Comparison of ENCODE assay signal across 8 cellular contexts in the genomic region with DNA sequence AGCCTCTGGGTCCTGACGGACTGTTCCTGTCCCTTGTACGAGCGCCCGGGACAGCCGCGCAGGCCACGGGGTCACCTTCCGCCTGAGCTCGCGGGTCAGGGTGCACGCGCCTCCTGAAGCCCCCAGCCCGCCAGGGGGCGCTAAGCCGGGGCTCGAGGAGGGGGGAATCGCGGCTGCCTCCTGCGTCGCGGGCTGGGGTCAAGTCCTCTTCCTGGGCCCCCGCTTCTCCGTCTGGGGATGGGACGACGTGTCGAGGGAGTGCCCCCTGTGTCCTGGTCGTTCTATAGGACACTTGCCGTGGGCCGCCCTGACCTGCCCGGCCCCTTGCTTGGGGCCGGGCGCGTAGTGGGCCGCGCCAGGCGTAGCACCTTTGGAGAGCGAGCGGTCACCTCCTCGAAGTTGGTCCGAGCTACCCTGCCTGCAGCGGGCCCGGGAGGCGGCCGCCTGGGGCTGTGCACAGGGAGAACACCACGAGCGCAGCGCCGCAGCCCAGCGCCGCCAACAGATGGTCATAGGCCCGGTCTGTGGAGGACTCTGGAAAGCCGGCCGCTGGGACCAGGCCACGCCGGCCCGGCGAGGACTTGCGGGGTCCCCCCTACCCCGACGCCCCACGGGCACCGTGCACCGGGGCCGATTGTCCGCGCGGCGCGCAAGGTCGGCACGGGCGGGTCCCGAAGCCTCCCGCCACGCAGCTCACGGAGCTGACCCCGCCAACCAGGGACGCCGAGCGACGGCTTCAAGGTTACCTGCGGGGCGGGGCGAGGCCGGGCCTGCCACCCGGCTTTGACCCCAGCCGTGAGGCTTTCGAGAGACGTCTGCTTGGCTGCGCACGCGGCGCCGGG. TPM values are rescaled to one million over a fixed set of nuclear protein-coding genes. Genes with fewer than 3 reads are reported as not detected.
DNase-seq lines count a peak whose midpoint lies in the region; ATAC-seq and TF ChIP-seq lines count a peak whose summit lies in the region.

No MANE protein-coding gene starts in this region.

- H3K4me3 ChIP-seq in gastroesophageal sphincter: peak overlapping the region; percentile 25 to 64

- peaks cover 68% of the 10 kb centered on the region for H3K27me3 ChIP-seq in gastroesophageal sphincter

- POLR2A ChIA-PET in RWPE1 (lab: Yijun Ruan, JAX; ENCODE audit: low non-redundant PET): no interaction called here

- CTCF ChIA-PET in RWPE1 (lab: Yijun Ruan, JAX): interaction anchor here (0.5 to 5.3 kb wide), 22 partner anchors 10 to 822 kb away, joined by 3 to 87 read pairs (median 4); no protein-coding TSS in a partner anchor

- peak; percentile 91 for DNase-seq in DMS53 treated with DMSO at 0.1 percent for 48 hours (lab: John Stamatoyannopoulos, UW; ENCODE audit: unreplicated experiment)
- DNase-seq in HUDEP-2 (lab: John Stamatoyannopoulos, UW; ENCODE audit: unreplicated experiment in 76 of 76): peak in 53 of 76 experiments; percentile 1 to 64 (median 35)
- DNase-seq in RWPE1 (ENCODE audit: low spot score): peak; percentile 55
- peak; percentile 92 for DNase-seq in activated effector memory CD4-positive, alpha-beta T cell treated with anti-CD3 and anti-CD28 coated beads, Interleukin-2, amount 50 U/mL, for 16 hours
- DNase-seq in nucleus accumbens (lab: John Stamatoyannopoulos, UW): peak in 36 of 56 donors; percentile 10 to 76 (median 32)
- DNase-seq in superior temporal gyrus (ENCODE audit: extremely low spot score): peak; percentile 55

- ATAC-seq in gastroesophageal sphincter (peak; percentile 55), GM18517 (IDR thresholded peaks at IDR 0.05; ENCODE audit: unreplicated experiment) (no peak)

- TF ChIP-seq CTCF in RWPE1 (conservative IDR thresholded peaks at IDR 0.05; ENCODE audit: low read depth): peak; percentile 90
- TF ChIP-seq CTCF in gastroesophageal sphincter (IDR thresholded peaks at IDR 0.05): peak in 3 of 4 experiments; percentile 76 to 91 (median 86)

- H3K27ac ChIP-seq in RWPE1 (peak overlapping the region; percentile 11; the same call in 1 of the 2 replicates), gastroesophageal sphincter (peak overlapping the region in 2 of 4 donors; percentile 41 to 73)

- peaks cover 0 to 60% (median 39%) of the 10 kb centered on the region in 3 donors for H3K4me1 ChIP-seq in gastroesophageal sphincter

- TF ChIP-seq POLR2A in gastroesophageal sphincter (IDR thresholded peaks at IDR 0.05): no peak

- no peaks in the 10 kb centered on the region for H3K36me3 ChIP-seq in gastroesophageal sphincter

- WGBS in gastroesophageal sphincter (ENCODE audit: low coverage in 1 of 2), 2 donors: no CpG with 5 or more reads among the region's 94 CpGs

- no peaks in the 10 kb centered on the region for H3K9me3 ChIP-seq in gastroesophageal sphincter

- TF ChIP-seq EP300 in gastroesophageal sphincter (IDR thresholded peaks at IDR 0.05): no peak

RNA-seq across cellular contexts. Expression of a gene that starts 2.7 kb away (rescaled TPM):
- 10 to 100 TPM in 1 of 4 donors, 1 to 10 TPM in 3; 2.5 to 17.1 (median 5.4) TPM for total RNA-seq in gastroesophageal sphincter

Comparison
In these comparisons a context has a peak if more than half of its experiments do, and no peak if none do; other contexts are left out.
1. DNase-seq: peak in every context shown above with its lines; median percentile 92 in activated effector memory CD4-positive, alpha-beta T cell treated with anti-CD3 and anti-CD28 coated beads, Interleukin-2, amount 50 U/mL, for 16 hours; 91 in DMS53 treated with DMSO at 0.1 percent for 48 hours; 55 in RWPE1; 55 in superior temporal gyrus; 35 in HUDEP-2; 32 in nucleus accumbens.